Comparison of ENCODE assay signal across 8 cellular contexts in genomic region chr2:156321243-156321904, GRCh38. TPM values are rescaled to one million over a fixed set of nuclear protein-coding genes. Genes with fewer than 3 reads are reported as not detected.
A peak's percentile ranks its signal among the peaks of the same experiment; 100 is the strongest.
DNase-seq lines count a peak whose midpoint lies in the region; ATAC-seq and TF ChIP-seq lines count a peak whose summit lies in the region.

No MANE protein-coding gene starts in this region.

- peaks cover 22% of the 10 kb centered on the region for H3K36me3 Mint-ChIP-seq in activated T-cell treated with anti-CD3 and anti-CD28 coated beads, Interleukin-2, amount 50 U/mL, for 4 hours (ENCODE audit: insufficient read depth)

- H3K9me3 Mint-ChIP-seq in activated T-cell treated with anti-CD3 and anti-CD28 coated beads, Interleukin-2, amount 50 U/mL, for 4 hours: no peaks in the 10 kb centered on the region

- peak overlapping the region; percentile 70 for H3K4me3 Mint-ChIP-seq in activated T-cell treated with anti-CD3 and anti-CD28 coated beads, Interleukin-2, amount 50 U/mL, for 4 hours

- no peak for TF ChIP-seq CTCF in BE2C (IDR thresholded peaks at IDR 0.05; ENCODE audit: low read depth, low read length)

- intact Hi-C loops in left cardiac atrium (cut with DNase I): no loop called here

- peaks cover 71% of the 10 kb centered on the region for H3K27me3 Mint-ChIP-seq in activated T-cell treated with anti-CD3 and anti-CD28 coated beads, Interleukin-2, amount 50 U/mL, for 4 hours (ENCODE audit: low read depth)

- ATAC-seq in GM19452 (IDR thresholded peaks at IDR 0.05; ENCODE audit: unreplicated experiment): peak; percentile 41
- peak; percentile 60 to 61 for ATAC-seq in activated T-cell treated with anti-CD3 and anti-CD28 coated beads, Interleukin-2, amount 50 U/mL, for 4 hours
- ATAC-seq in left cardiac atrium: peak; percentile 18 to 20
- no peak for ATAC-seq in GM21529 (IDR thresholded peaks at IDR 0.05; ENCODE audit: unreplicated experiment)

- DNase-seq in activated T-cell treated with anti-CD3 and anti-CD28 coated beads, Interleukin-2, amount 50 U/mL, for 4 hours: peak; percentile 19
- DNase-seq in left cardiac atrium (peak; percentile 30), NCI-H226 (no peak), BE2C (no peak), kidney tubule cell (ENCODE audit: low spot score) (no peak)
- DNase-seq in stimulated activated CD4-positive, alpha-beta T cell treated with anti-CD3 and anti-CD28 coated beads, Interleukin-15, amount 100 ng/mL, for 24 hours: peak; percentile 54

- H3K9me3 ChIP-seq in BE2C: no peaks in the 10 kb centered on the region

- H3K4me1 Mint-ChIP-seq in activated T-cell treated with anti-CD3 and anti-CD28 coated beads, Interleukin-2, amount 50 U/mL, for 4 hours (ENCODE audit: low read depth): peaks cover 34% of the 10 kb centered on the region

- H3K4me3 ChIP-seq in BE2C (ENCODE audit: low read depth, low read length): no peak overlapping the region

- peaks cover 32% of the 10 kb centered on the region for H3K27me3 ChIP-seq in BE2C

- no peaks in the 10 kb centered on the region for H3K36me3 ChIP-seq in BE2C

- no peaks in the 10 kb centered on the region for H3K4me1 ChIP-seq in BE2C

RNA-seq across cellular contexts. Expression of gene NR4A2, which starts 11.1 kb away (rescaled TPM):
- 10 to 100 TPM; 27.8 to 29.7 (median 29.6) TPM for total RNA-seq in activated T-cell treated with anti-CD3 and anti-CD28 coated beads, Interleukin-2, amount 50 U/mL, for 4 hours
- total RNA-seq in left cardiac atrium: 1 to 10 TPM; 2.4 to 9.2 TPM
- not detected for polyA plus RNA-seq in BE2C (2012; ENCODE audit: insufficient read depth, insufficient read length, low read depth)

Comparison
In these comparisons a context has a peak if more than half of its experiments do, and no peak if none do; other contexts are left out.
1. DNase-seq: peak in activated T-cell treated with anti-CD3 and anti-CD28 coated beads, Interleukin-2, amount 50 U/mL, for 4 hours (single experiment), left cardiac atrium (single experiment) and stimulated activated CD4-positive, alpha-beta T cell treated with anti-CD3 and anti-CD28 coated beads, Interleukin-15, amount 100 ng/mL, for 24 hours (single experiment); none in NCI-H226 (single experiment), BE2C (single experiment) and kidney tubule cell (single experiment).